Comparison of ENCODE assay signal across 8 cellular contexts in the genomic region with DNA sequence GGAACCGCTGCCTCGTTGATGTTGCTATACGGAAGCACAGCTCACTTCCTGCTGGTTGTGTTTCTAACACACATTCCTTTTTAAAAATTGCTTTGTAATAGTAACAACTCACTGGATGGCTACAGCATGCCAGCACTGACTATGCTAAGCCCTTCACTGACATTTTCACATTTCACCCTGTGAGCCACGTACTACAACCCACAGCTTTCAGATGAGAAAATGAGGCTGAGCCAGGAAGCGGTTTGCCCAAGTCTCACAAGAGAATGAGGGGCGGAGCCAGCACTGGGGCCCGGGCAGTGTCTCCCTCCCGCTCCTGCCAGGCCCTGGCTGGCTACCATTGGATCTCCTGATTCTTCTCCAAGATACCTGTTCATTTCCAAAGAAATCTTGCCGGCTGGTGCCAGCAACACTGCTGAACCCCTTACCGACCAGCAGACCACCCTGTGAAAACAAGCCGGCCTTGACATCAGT. TPM values are rescaled to one million over a fixed set of nuclear protein-coding genes. Genes with fewer than 3 reads are reported as not detected.
DNase-seq lines count a peak whose midpoint lies in the region; ATAC-seq lines count a peak whose summit lies in the region.

No MANE protein-coding gene starts in this region.

- peaks cover 9% of the 10 kb centered on the region for H3K4me1 ChIP-seq in mesendoderm (ENCODE audit: control insufficient read depth, low read depth, low read length)

- no peaks in the 10 kb centered on the region for H3K27me3 Mint-ChIP-seq in activated CD4-positive, alpha-beta T cell treated with anti-CD3 and anti-CD28 coated beads, Interleukin-2, amount 10 ng/mL, durations not matched to agents 24 days and 14 days
- peaks cover 8% of the 10 kb centered on the region for H3K27me3 Mint-ChIP-seq in dendritic cell treated with granulocyte-macrophage colony-stimulating factor and Interleukin-4, amounts not matched to agents 40 ng/mL and 50 ng/mL, for 4 days

- H3K4ac ChIP-seq in mesendoderm (ENCODE audit: low read depth, low read length): no peak overlapping the region

- no peaks in the 10 kb centered on the region for H3K9me3 Mint-ChIP-seq in activated CD4-positive, alpha-beta T cell treated with anti-CD3 and anti-CD28 coated beads, Interleukin-2, amount 10 ng/mL, durations not matched to agents 24 days and 14 days
- peaks cover 5% of the 10 kb centered on the region for H3K9me3 Mint-ChIP-seq in dendritic cell treated with granulocyte-macrophage colony-stimulating factor and Interleukin-4, amounts not matched to agents 40 ng/mL and 50 ng/mL, for 4 days

- peaks cover 8% of the 10 kb centered on the region for H3K36me3 ChIP-seq in mesendoderm (ENCODE audit: control insufficient read depth, insufficient read depth, low read length)

- H3K79me2 ChIP-seq in mesendoderm (ENCODE audit: control insufficient read depth, insufficient read depth, low read length): no peaks in the 10 kb centered on the region

- no peak overlapping the region for H3K4me2 ChIP-seq in mesendoderm (ENCODE audit: low read length)

- H2AK5ac ChIP-seq in mesendoderm (ENCODE audit: low read length): no peak overlapping the region

- no peak overlapping the region for H4K8ac ChIP-seq in mesendoderm (ENCODE audit: low read depth, low read length)

- no peak for ATAC-seq in HG03097 (IDR thresholded peaks at IDR 0.05; ENCODE audit: low FRiP score, unreplicated experiment)

- DNase-seq in H4 (ENCODE audit: low spot score): peak; percentile 53
- DNase-seq in NCI-H2029 (lab: John Stamatoyannopoulos, UW): peak; percentile 56
- peak; percentile 96 for DNase-seq in activated CD4-positive, alpha-beta T cell treated with anti-CD3 and anti-CD28 coated beads, Interleukin-2, amount 10 ng/mL, durations not matched to agents 24 days and 14 days
- DNase-seq in mesendoderm: peak; percentile 67
- peak; percentile 58 to 74 for DNase-seq in stimulated activated CD8-positive, alpha-beta memory T cell treated with anti-CD3 and anti-CD28 coated beads, Interleukin-15, amount 100 ng/mL, for 4 hours (ENCODE audit: low read depth in 2 of 2)

- peaks cover 29% of the 10 kb centered on the region for H3K36me3 Mint-ChIP-seq in activated CD4-positive, alpha-beta T cell treated with anti-CD3 and anti-CD28 coated beads, Interleukin-2, amount 10 ng/mL, durations not matched to agents 24 days and 14 days (ENCODE audit: low read depth)
- peaks cover 60% of the 10 kb centered on the region for H3K36me3 Mint-ChIP-seq in dendritic cell treated with granulocyte-macrophage colony-stimulating factor and Interleukin-4, amounts not matched to agents 40 ng/mL and 50 ng/mL, for 4 days (ENCODE audit: low read depth)

- no peak overlapping the region for H3K9ac ChIP-seq in mesendoderm (ENCODE audit: low read length)

- no peaks in the 10 kb centered on the region for H3K27me3 ChIP-seq in mesendoderm (ENCODE audit: insufficient read depth, low read length, poor library complexity)

- H2BK15ac ChIP-seq in mesendoderm (replicated peaks; ENCODE audit: low read depth): no peak overlapping the region

- no peak overlapping the region for H2BK5ac ChIP-seq in mesendoderm (ENCODE audit: low read length)

- no CpG with 5 or more reads among the region's 11 CpGs for WGBS in mesendoderm (ENCODE audit: extremely low coverage, insufficient coverage, low lambda C conversion rate)

- H3K4me3 ChIP-seq in GM08714 (ENCODE audit: low read length) (peak overlapping the region; percentile 14; the same call in 1 of the 2 replicates), mesendoderm (ENCODE audit: low read length) (no peak overlapping the region)

- H3K4me3 Mint-ChIP-seq in activated CD4-positive, alpha-beta T cell treated with anti-CD3 and anti-CD28 coated beads, Interleukin-2, amount 10 ng/mL, durations not matched to agents 24 days and 14 days: peak overlapping the region; percentile 80
- peak overlapping the region; percentile 55 for H3K4me3 Mint-ChIP-seq in dendritic cell treated with granulocyte-macrophage colony-stimulating factor and Interleukin-4, amounts not matched to agents 40 ng/mL and 50 ng/mL, for 4 days

- intact Hi-C loops in activated CD4-positive, alpha-beta T cell treated with anti-CD3 and anti-CD28 coated beads, Interleukin-2, amount 10 ng/mL, durations not matched to agents 24 days and 14 days (cut with micrococcal nuclease): loop anchor here (1.0 kb wide), 2 partner anchors 14 to 32 kb away; no protein-coding TSS in a partner anchor
- intact Hi-C loops in dendritic cell treated with granulocyte-macrophage colony-stimulating factor and Interleukin-4, amounts not matched to agents 40 ng/mL and 50 ng/mL, for 4 days (cut with micrococcal nuclease): loop anchor here (5.0 kb wide), 1 partner anchor 39 kb away; a partner anchor contains a TSS

- H3K4me1 Mint-ChIP-seq in activated CD4-positive, alpha-beta T cell treated with anti-CD3 and anti-CD28 coated beads, Interleukin-2, amount 10 ng/mL, durations not matched to agents 24 days and 14 days: peaks cover 33% of the 10 kb centered on the region
- H3K4me1 Mint-ChIP-seq in dendritic cell treated with granulocyte-macrophage colony-stimulating factor and Interleukin-4, amounts not matched to agents 40 ng/mL and 50 ng/mL, for 4 days (ENCODE audit: low read depth): peaks cover 40% of the 10 kb centered on the region

- no peak overlapping the region for H3K18ac ChIP-seq in mesendoderm (ENCODE audit: low read length)

- H3K23ac ChIP-seq in mesendoderm (ENCODE audit: low read length): no peak overlapping the region

- peak overlapping the region; percentile 93 for H3K27ac Mint-ChIP-seq in activated CD4-positive, alpha-beta T cell treated with anti-CD3 and anti-CD28 coated beads, Interleukin-2, amount 10 ng/mL, durations not matched to agents 24 days and 14 days
- peak overlapping the region; percentile 85 for H3K27ac Mint-ChIP-seq in dendritic cell treated with granulocyte-macrophage colony-stimulating factor and Interleukin-4, amounts not matched to agents 40 ng/mL and 50 ng/mL, for 4 days

- no peak overlapping the region for H3K27ac ChIP-seq in mesendoderm (ENCODE audit: low read depth, low read length)

- peak overlapping the region; percentile 49 for H3K56ac ChIP-seq in mesendoderm (ENCODE audit: low read length)

- no peaks in the 10 kb centered on the region for H3K79me1 ChIP-seq in mesendoderm (ENCODE audit: low read length)

- no peak overlapping the region for H4K5ac ChIP-seq in mesendoderm (ENCODE audit: low read length)

- H2BK120ac ChIP-seq in mesendoderm (ENCODE audit: low read depth, low read length): no peak overlapping the region

RNA-seq across cellular contexts. Expression of a gene that starts 38.3 kb away (rescaled TPM):
- total RNA-seq in H4 (2014; rRNA removed; shearing (Covaris generic)): 0.29 and 0.87 TPM in 2 replicates
- 51.6 and 55.1 TPM in 2 replicates for total RNA-seq in activated CD4-positive, alpha-beta T cell treated with anti-CD3 and anti-CD28 coated beads, Interleukin-2, amount 10 ng/mL, durations not matched to agents 24 days and 14 days
- 0.32 TPM for polyA plus RNA-seq in mesendoderm (2013, experiment 1 of 2)
- polyA plus RNA-seq in mesendoderm (2013, experiment 2 of 2): 0.28 TPM

RNA-seq across cellular contexts. Expression of a gene that starts 51.6 kb away (rescaled TPM):
- 0.19 TPM in 1 of 2 replicates, not detected in the other for total RNA-seq in H4 (2014; rRNA removed; shearing (Covaris generic))
- not detected in 2 replicates for total RNA-seq in activated CD4-positive, alpha-beta T cell treated with anti-CD3 and anti-CD28 coated beads, Interleukin-2, amount 10 ng/mL, durations not matched to agents 24 days and 14 days
- polyA plus RNA-seq in mesendoderm (2013, experiment 1 of 2): 0.56 TPM
- 0.62 TPM for polyA plus RNA-seq in mesendoderm (2013, experiment 2 of 2)

Comparison
In these comparisons a context has a peak if more than half of its experiments do, and no peak if none do; other contexts are left out.
1. RNA of a gene that starts 38.3 kb away (total RNA-seq): 51.6 to 55.1 TPM in activated CD4-positive, alpha-beta T cell treated with anti-CD3 and anti-CD28 coated beads, Interleukin-2, amount 10 ng/mL, durations not matched to agents 24 days and 14 days; 0.29 to 0.87 TPM in H4; every median in the first group is over 10 times any median in the second.
2. Peak in every context shown above with its lines, with median percentiles within 50 percentile points of each other: DNase-seq.